ENCODE assay signal across 1 cellular context in the genomic region with DNA sequence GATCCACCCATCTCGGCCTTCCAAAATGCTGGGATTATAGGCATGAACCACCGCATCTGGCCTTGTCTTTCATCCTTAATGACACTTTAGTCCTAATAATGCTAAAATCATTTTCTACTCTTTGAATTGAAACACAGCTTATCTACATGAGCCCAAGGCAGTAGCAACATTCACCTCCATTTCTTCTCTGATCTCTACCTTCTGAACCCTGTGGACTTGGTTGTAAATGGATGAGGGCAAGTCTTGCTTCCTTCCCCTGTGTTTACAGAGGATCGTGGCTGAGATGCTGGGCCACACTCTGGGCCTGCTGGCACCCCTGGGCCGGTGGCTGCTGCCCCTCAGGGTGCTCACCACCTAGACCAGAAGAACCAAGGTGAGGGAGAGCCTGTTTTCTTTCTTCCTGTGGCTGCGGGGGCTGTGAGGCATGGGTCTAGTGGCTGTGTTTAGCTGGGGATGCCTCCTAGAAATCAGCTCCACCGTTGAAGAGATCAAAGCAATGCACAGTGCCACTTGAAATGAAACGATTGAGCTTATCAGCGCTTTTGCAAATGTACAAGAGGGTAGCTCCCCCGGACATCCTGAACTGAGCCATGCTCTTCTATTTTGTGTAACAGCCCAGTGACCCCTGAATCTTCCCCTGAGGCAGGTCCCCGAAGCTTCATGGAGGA.
TF ChIP-seq lines count a peak whose summit lies in the region.

No MANE protein-coding gene starts in this region.

TF ChIP-seq in WTC11, 78 proteins besides CTCF, POLR2A, EP300 and RAD21 (continued from another document):
- TF ChIP-seq, protein P1, sequence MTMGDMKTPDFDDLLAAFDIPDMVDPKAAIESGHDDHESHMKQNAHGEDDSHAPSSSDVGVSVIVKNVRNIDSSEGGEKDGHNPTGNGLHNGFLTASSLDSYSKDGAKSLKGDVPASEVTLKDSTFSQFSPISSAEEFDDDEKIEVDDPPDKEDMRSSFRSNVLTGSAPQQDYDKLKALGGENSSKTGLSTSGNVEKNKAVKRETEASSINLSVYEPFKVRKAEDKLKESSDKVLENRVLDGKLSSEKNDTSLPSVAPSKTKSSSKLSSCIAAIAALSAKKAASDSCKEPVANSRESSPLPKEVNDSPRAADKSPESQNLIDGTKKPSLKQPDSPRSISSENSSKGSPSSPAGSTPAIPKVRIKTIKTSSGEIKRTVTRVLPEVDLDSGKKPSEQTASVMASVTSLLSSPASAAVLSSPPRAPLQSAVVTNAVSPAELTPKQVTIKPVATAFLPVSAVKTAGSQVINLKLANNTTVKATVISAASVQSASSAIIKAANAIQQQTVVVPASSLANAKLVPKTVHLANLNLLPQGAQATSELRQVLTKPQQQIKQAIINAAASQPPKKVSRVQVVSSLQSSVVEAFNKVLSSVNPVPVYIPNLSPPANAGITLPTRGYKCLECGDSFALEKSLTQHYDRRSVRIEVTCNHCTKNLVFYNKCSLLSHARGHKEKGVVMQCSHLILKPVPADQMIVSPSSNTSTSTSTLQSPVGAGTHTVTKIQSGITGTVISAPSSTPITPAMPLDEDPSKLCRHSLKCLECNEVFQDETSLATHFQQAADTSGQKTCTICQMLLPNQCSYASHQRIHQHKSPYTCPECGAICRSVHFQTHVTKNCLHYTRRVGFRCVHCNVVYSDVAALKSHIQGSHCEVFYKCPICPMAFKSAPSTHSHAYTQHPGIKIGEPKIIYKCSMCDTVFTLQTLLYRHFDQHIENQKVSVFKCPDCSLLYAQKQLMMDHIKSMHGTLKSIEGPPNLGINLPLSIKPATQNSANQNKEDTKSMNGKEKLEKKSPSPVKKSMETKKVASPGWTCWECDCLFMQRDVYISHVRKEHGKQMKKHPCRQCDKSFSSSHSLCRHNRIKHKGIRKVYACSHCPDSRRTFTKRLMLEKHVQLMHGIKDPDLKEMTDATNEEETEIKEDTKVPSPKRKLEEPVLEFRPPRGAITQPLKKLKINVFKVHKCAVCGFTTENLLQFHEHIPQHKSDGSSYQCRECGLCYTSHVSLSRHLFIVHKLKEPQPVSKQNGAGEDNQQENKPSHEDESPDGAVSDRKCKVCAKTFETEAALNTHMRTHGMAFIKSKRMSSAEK (CRISPR knock-in tag; IDR thresholded peaks at IDR 0.05; ENCODE audit: borderline replicate concordance): no peak
- TF ChIP-seq, protein P2, sequence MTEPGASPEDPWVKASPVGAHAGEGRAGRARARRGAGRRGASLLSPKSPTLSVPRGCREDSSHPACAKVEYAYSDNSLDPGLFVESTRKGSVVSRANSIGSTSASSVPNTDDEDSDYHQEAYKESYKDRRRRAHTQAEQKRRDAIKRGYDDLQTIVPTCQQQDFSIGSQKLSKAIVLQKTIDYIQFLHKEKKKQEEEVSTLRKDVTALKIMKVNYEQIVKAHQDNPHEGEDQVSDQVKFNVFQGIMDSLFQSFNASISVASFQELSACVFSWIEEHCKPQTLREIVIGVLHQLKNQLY (CRISPR knock-in tag; IDR thresholded peaks at IDR 0.05): no peak
- TF ChIP-seq CBFB (CRISPR knock-in tag; IDR thresholded peaks at IDR 0.05; ENCODE audit: low read depth) (no peak), TEAD1 (CRISPR knock-in tag; IDR thresholded peaks at IDR 0.05) (no peak), GTF2I (CRISPR knock-in tag; conservative IDR thresholded peaks at IDR 0.05) (no peak), ESRRA (CRISPR knock-in tag; IDR thresholded peaks at IDR 0.05; ENCODE audit: borderline replicate concordance) (no peak), MYBL2 (CRISPR knock-in tag; IDR thresholded peaks at IDR 0.05) (no peak), SMAD4 (CRISPR knock-in tag; IDR thresholded peaks at IDR 0.05) (no peak), ZBTB21 (CRISPR knock-in tag; IDR thresholded peaks at IDR 0.05; ENCODE audit: borderline replicate concordance) (no peak)
- TF ChIP-seq, protein P3, sequence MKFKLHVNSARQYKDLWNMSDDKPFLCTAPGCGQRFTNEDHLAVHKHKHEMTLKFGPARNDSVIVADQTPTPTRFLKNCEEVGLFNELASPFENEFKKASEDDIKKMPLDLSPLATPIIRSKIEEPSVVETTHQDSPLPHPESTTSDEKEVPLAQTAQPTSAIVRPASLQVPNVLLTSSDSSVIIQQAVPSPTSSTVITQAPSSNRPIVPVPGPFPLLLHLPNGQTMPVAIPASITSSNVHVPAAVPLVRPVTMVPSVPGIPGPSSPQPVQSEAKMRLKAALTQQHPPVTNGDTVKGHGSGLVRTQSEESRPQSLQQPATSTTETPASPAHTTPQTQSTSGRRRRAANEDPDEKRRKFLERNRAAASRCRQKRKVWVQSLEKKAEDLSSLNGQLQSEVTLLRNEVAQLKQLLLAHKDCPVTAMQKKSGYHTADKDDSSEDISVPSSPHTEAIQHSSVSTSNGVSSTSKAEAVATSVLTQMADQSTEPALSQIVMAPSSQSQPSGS (CRISPR knock-in tag; IDR thresholded peaks at IDR 0.05; ENCODE audit: borderline replicate concordance, low read depth): no peak
- TF ChIP-seq, protein P4, sequence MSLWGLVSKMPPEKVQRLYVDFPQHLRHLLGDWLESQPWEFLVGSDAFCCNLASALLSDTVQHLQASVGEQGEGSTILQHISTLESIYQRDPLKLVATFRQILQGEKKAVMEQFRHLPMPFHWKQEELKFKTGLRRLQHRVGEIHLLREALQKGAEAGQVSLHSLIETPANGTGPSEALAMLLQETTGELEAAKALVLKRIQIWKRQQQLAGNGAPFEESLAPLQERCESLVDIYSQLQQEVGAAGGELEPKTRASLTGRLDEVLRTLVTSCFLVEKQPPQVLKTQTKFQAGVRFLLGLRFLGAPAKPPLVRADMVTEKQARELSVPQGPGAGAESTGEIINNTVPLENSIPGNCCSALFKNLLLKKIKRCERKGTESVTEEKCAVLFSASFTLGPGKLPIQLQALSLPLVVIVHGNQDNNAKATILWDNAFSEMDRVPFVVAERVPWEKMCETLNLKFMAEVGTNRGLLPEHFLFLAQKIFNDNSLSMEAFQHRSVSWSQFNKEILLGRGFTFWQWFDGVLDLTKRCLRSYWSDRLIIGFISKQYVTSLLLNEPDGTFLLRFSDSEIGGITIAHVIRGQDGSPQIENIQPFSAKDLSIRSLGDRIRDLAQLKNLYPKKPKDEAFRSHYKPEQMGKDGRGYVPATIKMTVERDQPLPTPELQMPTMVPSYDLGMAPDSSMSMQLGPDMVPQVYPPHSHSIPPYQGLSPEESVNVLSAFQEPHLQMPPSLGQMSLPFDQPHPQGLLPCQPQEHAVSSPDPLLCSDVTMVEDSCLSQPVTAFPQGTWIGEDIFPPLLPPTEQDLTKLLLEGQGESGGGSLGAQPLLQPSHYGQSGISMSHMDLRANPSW (CRISPR knock-in tag; conservative IDR thresholded peaks at IDR 0.05; ENCODE audit: low read depth): no peak
